In genomic region chr12:52147367-52147972, GRCh38 we compare ENCODE assay signal across 9 cellular contexts. TPM values are rescaled to one million over a fixed set of nuclear protein-coding genes. Genes with fewer than 3 reads are reported as not detected.
DNase-seq lines count a peak whose midpoint lies in the region; ATAC-seq and TF ChIP-seq lines count a peak whose summit lies in the region.
"Had no signal": no experiment of that assay in that cellular context is flagged by ENCODE, and none has a peak within 500 bp of the region (broad histone marks: within the 10 kb centered on the region; RNA-seq: fewer than 3 reads in every experiment).

No MANE protein-coding gene starts in this region.

- no peak for TF ChIP-seq CTCF in SK-N-SH (IDR thresholded peaks at IDR 0.05)
- TF ChIP-seq CTCF in foreskin keratinocyte (conservative IDR thresholded peaks at IDR 0.05): no peak
- TF ChIP-seq CTCF in retinal pigment epithelial cell (conservative IDR thresholded peaks at IDR 0.05; ENCODE audit: low read depth, low read length): no peak

- H3K4me3 Mint-ChIP-seq in CD8-positive, alpha-beta memory T cell: no peak overlapping the region
- no peak overlapping the region for H3K4me3 Mint-ChIP-seq in activated CD4-positive, alpha-beta memory T cell treated with anti-CD3 and anti-CD28 coated beads for 36 hours
- H3K4me3 Mint-ChIP-seq: activated naive CD8-positive, alpha-beta T cell treated with anti-CD3 and anti-CD28 coated beads, Interleukin-2, amount 10 ng/mL, durations not matched to agents 7 days and 5 days had no signal

- no peak overlapping the region for H3K27ac Mint-ChIP-seq in CD8-positive, alpha-beta memory T cell
- no peak overlapping the region for H3K27ac Mint-ChIP-seq in activated CD4-positive, alpha-beta memory T cell treated with anti-CD3 and anti-CD28 coated beads for 36 hours
- H3K27ac Mint-ChIP-seq: activated naive CD8-positive, alpha-beta T cell treated with anti-CD3 and anti-CD28 coated beads, Interleukin-2, amount 10 ng/mL, durations not matched to agents 7 days and 5 days had no signal

- no peaks in the 10 kb centered on the region for H3K36me3 Mint-ChIP-seq in CD8-positive, alpha-beta memory T cell
- no peaks in the 10 kb centered on the region for H3K36me3 Mint-ChIP-seq in activated CD4-positive, alpha-beta memory T cell treated with anti-CD3 and anti-CD28 coated beads for 36 hours
- H3K36me3 Mint-ChIP-seq: activated naive CD8-positive, alpha-beta T cell treated with anti-CD3 and anti-CD28 coated beads, Interleukin-2, amount 10 ng/mL, durations not matched to agents 7 days and 5 days had no signal

- H3K27me3 ChIP-seq in SK-N-SH (ENCODE audit: insufficient read depth): no peaks in the 10 kb centered on the region
- H3K27me3 ChIP-seq in foreskin keratinocyte: no peaks in the 10 kb centered on the region
- H3K27me3 ChIP-seq in CD8-positive, alpha-beta memory T cell (ENCODE audit: insufficient read depth, low read length, poor library complexity, severe bottlenecking): no peaks in the 10 kb centered on the region

- H3F3A ChIP-seq in SK-N-SH (replicated peaks; ENCODE audit: insufficient read depth): peaks cover 18% of the 10 kb centered on the region

- H4K20me1 ChIP-seq in SK-N-SH (ENCODE audit: insufficient read depth): no peaks in the 10 kb centered on the region

- no peaks in the 10 kb centered on the region for H3K36me3 ChIP-seq in SK-N-SH (replicated peaks in 1 of 2; ENCODE audit: control insufficient read depth in 1 of 2, insufficient read depth in 2 of 2, low read length in 1 of 2)
- H3K36me3 ChIP-seq in CD8-positive, alpha-beta memory T cell (ENCODE audit: insufficient read depth, low read length): no peaks in the 10 kb centered on the region

- H3K9ac ChIP-seq in SK-N-SH: peak overlapping the region; percentile 93

- H3K79me2 ChIP-seq in SK-N-SH (ENCODE audit: insufficient read depth): peaks cover 15% of the 10 kb centered on the region; the same call in 1 of the 2 replicates

- peak overlapping the region; percentile 69; the same call in 1 of the 2 replicates for H3K4me2 ChIP-seq in SK-N-SH

- H3K27me3 Mint-ChIP-seq in CD8-positive, alpha-beta memory T cell: peaks cover 2 to 7% of the 10 kb centered on the region in 2 donors
- H3K27me3 Mint-ChIP-seq in activated CD4-positive, alpha-beta memory T cell treated with anti-CD3 and anti-CD28 coated beads for 36 hours: no peaks in the 10 kb centered on the region

- peak; percentile 100 for DNase-seq in EL
- peak; percentile 58 for DNase-seq in SK-N-SH
- DNase-seq in foreskin keratinocyte: peak; percentile 98 to 99
- peak; percentile 99 for DNase-seq in retinal pigment epithelial cell (ENCODE audit: low read depth)
- no peak for DNase-seq in activated naive CD4-positive, alpha-beta T cell treated with anti-CD3 and anti-CD28 coated beads, Interleukin-2, amount 50 U/mL, for 16 hours
- no peak for DNase-seq in CD8-positive, alpha-beta memory T cell
- DNase-seq in activated CD4-positive, alpha-beta memory T cell treated with anti-CD3 and anti-CD28 coated beads for 36 hours: no peak
- no peak for DNase-seq in occipital lobe (lab: John Stamatoyannopoulos, UW)
- DNase-seq: activated naive CD8-positive, alpha-beta T cell treated with anti-CD3 and anti-CD28 coated beads, Interleukin-2, amount 10 ng/mL, durations not matched to agents 7 days and 5 days had no signal

- TF ChIP-seq RAD21 in SK-N-SH (IDR thresholded peaks at IDR 0.05; ENCODE audit: low read length): no peak

- CTCF ChIA-PET in SK-N-SH (lab: Yijun Ruan, JAX): interaction anchor here (0.6 to 3.2 kb wide), 14 partner anchors 10 to 833 kb away, joined by 3 to 20 read pairs (median 4); no protein-coding TSS in a partner anchor
- CTCF ChIA-PET in CD8-positive, alpha-beta memory T cell (lab: Charles Lee): interaction anchor here (0.9 to 1.0 kb wide), 2 partner anchors 9 to 833 kb away, joined by 3 read pairs; no protein-coding TSS in a partner anchor
- CTCF ChIA-PET in activated CD4-positive, alpha-beta memory T cell treated with anti-CD3 and anti-CD28 coated beads for 36 hours (lab: Charles Lee): interaction anchor here (1.5 kb wide), 1 partner anchor 63 kb away, joined by 3 read pairs; no protein-coding TSS in a partner anchor

- no peak overlapping the region for H2AFZ ChIP-seq in SK-N-SH (ENCODE audit: low read depth)

- peaks cover 5 to 8% (median 8%) of the 10 kb centered on the region in 3 donors for H3K4me1 Mint-ChIP-seq in CD8-positive, alpha-beta memory T cell
- H3K4me1 Mint-ChIP-seq in activated CD4-positive, alpha-beta memory T cell treated with anti-CD3 and anti-CD28 coated beads for 36 hours (ENCODE audit: low read depth): peaks cover 5% of the 10 kb centered on the region

- H3K4me1 ChIP-seq in SK-N-SH (ENCODE audit: control insufficient read depth in 1 of 2, insufficient read depth in 2 of 2, low read depth in 1 of 2, low read length in 1 of 2) (peaks cover 14 to 36% of the 10 kb centered on the region in 2 experiments; a peak in 3 of 4 replicates), foreskin keratinocyte (peaks cover 65% of the 10 kb centered on the region)
- peaks cover 4% of the 10 kb centered on the region for H3K4me1 ChIP-seq in CD8-positive, alpha-beta memory T cell (ENCODE audit: insufficient read depth, low read length)

- peak; percentile 75 for ATAC-seq in foreskin keratinocyte

- WGBS in SK-N-SH (ENCODE audit: low lambda C conversion rate): 2% methylated on average over 7 of the region's 17 CpGs

- intact Hi-C loops in activated CD4-positive, alpha-beta memory T cell treated with anti-CD3 and anti-CD28 coated beads for 36 hours (cut with micrococcal nuclease): no loop called here

- H3K4me3 ChIP-seq in SK-N-SH (ENCODE audit: low read depth in 2 of 2, low read length in 1 of 2) (no peak overlapping the region), retinal pigment epithelial cell (ENCODE audit: low read length) (no peak overlapping the region)
- H3K4me3 ChIP-seq in CD8-positive, alpha-beta memory T cell (ENCODE audit: low read length): no peak overlapping the region

- H3K9me2 ChIP-seq in SK-N-SH: no peaks in the 10 kb centered on the region

- H3K27ac ChIP-seq in SK-N-SH (ENCODE audit: low read depth in 2 of 2, low read length in 1 of 2) (peak overlapping the region in 1 of 2 experiments; percentile 91; a peak in 3 of 4 replicates), foreskin keratinocyte (peak overlapping the region; percentile 100)
- no peak overlapping the region for H3K27ac ChIP-seq in CD8-positive, alpha-beta memory T cell (ENCODE audit: low read depth, low read length)

- TF ChIP-seq EP300 in SK-N-SH (IDR thresholded peaks at IDR 0.05; ENCODE audit: borderline replicate concordance in 1 of 2, low read depth in 1 of 2, low read length in 1 of 2): peak in 1 of 2 experiments; percentile 88; a peak in 1 of 4 replicates

- POLR2A ChIA-PET in SK-N-SH (lab: Yijun Ruan, JAX): no interaction called here
- POLR2A ChIA-PET in CD8-positive, alpha-beta memory T cell (lab: Charles Lee): no interaction called here
- POLR2A ChIA-PET in activated CD4-positive, alpha-beta memory T cell treated with anti-CD3 and anti-CD28 coated beads for 36 hours (lab: Charles Lee): no interaction called here

- no peaks in the 10 kb centered on the region for H3K9me3 ChIP-seq in SK-N-SH
- H3K9me3 ChIP-seq in CD8-positive, alpha-beta memory T cell (ENCODE audit: low read length): no peaks in the 10 kb centered on the region

- peaks cover 0 to 1% (median 0%) of the 10 kb centered on the region in 5 donors for H3K9me3 Mint-ChIP-seq in CD8-positive, alpha-beta memory T cell
- H3K9me3 Mint-ChIP-seq in activated CD4-positive, alpha-beta memory T cell treated with anti-CD3 and anti-CD28 coated beads for 36 hours: no peaks in the 10 kb centered on the region
- H3K9me3 Mint-ChIP-seq: activated naive CD8-positive, alpha-beta T cell treated with anti-CD3 and anti-CD28 coated beads, Interleukin-2, amount 10 ng/mL, durations not matched to agents 7 days and 5 days had no signal

TF ChIP-seq in SK-N-SH, 30 proteins besides CTCF, POLR2A, EP300 and RAD21 (continues in another document):
- TF ChIP-seq ZBTB33 (IDR thresholded peaks at IDR 0.05; ENCODE audit: borderline replicate concordance, low read depth) (peak; percentile 28; the same call in 1 of the 2 replicates), POLR2AphosphoS5 (IDR thresholded peaks at IDR 0.05; ENCODE audit: low read depth, low read length) (peak; percentile 55; the same call in 1 of the 2 replicates), TCF12 (IDR thresholded peaks at IDR 0.05) (peak; percentile 79), FOSL2 (IDR thresholded peaks at IDR 0.05; ENCODE audit: borderline replicate concordance, low read depth) (peak; percentile 98), RFX5 (IDR thresholded peaks at IDR 0.05; ENCODE audit: low read length) (no peak), TEAD4 (IDR thresholded peaks at IDR 0.05; ENCODE audit: borderline replicate concordance, insufficient read depth) (peak; percentile 92), ELF1 (IDR thresholded peaks at IDR 0.05) (no peak), CHD2 (IDR thresholded peaks at IDR 0.05; ENCODE audit: low read length, partially characterized antibody) (no peak), MEF2A (IDR thresholded peaks at IDR 0.05; ENCODE audit: borderline replicate concordance, low read depth) (peak; percentile 13; the same call in 1 of the 2 replicates), GATA2 (CRISPR knock-in tag; IDR thresholded peaks at IDR 0.05) (no peak), TAF1 (IDR thresholded peaks at IDR 0.05; ENCODE audit: borderline replicate concordance, low read depth, low read length) (0 out of 2 replicates have a peak, but pooled peaks have one; percentile 50)

RNA-seq across cellular contexts. Expression of gene KRT80, which starts 44.3 kb away (rescaled TPM):
- 14.9 and 17.4 TPM in 2 replicates for polyA plus RNA-seq in SK-N-SH (2012; rRNA removed)
- 8.1 and 10.8 TPM in 2 replicates for polyA plus RNA-seq in SK-N-SH (2012; cell fraction: cytosol; rRNA removed)
- 21.6 and 31.9 TPM in 2 replicates for polyA plus RNA-seq in SK-N-SH (2012; cell fraction: nucleus; rRNA removed)
- total RNA-seq in foreskin keratinocyte: 2.5 and 5.3 TPM in 2 replicates
- 2.2 and 4.1 TPM in 2 replicates for polyA plus RNA-seq in foreskin keratinocyte
- total RNA-seq in CD8-positive, alpha-beta memory T cell: not detected
- not detected for polyA plus RNA-seq in CD8-positive, alpha-beta memory T cell
- total RNA-seq in activated CD4-positive, alpha-beta memory T cell treated with anti-CD3 and anti-CD28 coated beads for 36 hours: not detected
- total RNA-seq in occipital lobe: not detected
- total RNA-seq: activated naive CD8-positive, alpha-beta T cell treated with anti-CD3 and anti-CD28 coated beads, Interleukin-2, amount 10 ng/mL, durations not matched to agents 7 days and 5 days had no signal

Comparison
In these comparisons a context has a peak if more than half of its experiments do, and no peak if none do; other contexts are left out.
1. DNase-seq: peak in EL (single experiment), SK-N-SH (single experiment), foreskin keratinocyte (2 of 2) and retinal pigment epithelial cell (single experiment); none in activated naive CD4-positive, alpha-beta T cell treated with anti-CD3 and anti-CD28 coated beads, Interleukin-2, amount 50 U/mL, for 16 hours (single experiment), CD8-positive, alpha-beta memory T cell (0 of 5), activated CD4-positive, alpha-beta memory T cell treated with anti-CD3 and anti-CD28 coated beads for 36 hours (single experiment) and occipital lobe (single experiment).